11 cellular contexts compared by ENCODE assay signal in the genomic region with DNA sequence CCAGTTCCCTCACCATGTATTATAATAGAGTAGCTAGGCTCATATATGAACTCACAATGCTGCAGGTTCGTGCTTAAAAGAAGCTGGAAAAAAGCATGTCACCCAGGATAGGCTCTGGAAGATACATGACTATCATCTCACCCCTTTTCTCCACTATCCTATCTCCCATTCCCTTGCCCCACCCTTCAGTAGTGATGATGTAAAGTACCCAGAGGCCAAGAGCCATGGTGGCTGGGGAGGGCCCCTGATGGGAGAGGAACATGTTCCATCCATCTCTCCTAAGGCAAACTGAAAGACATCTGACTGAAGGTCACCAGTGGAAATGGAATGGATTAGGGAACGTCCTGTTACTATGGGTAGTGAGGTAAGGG. TPM values are rescaled to one million over a fixed set of nuclear protein-coding genes. Genes with fewer than 3 reads are reported as not detected.
DNase-seq lines count a peak whose midpoint lies in the region; ATAC-seq and TF ChIP-seq lines count a peak whose summit lies in the region.
"Had no signal": no experiment of that assay in that cellular context is flagged by ENCODE, and none has a peak within 500 bp of the region (broad histone marks: within the 10 kb centered on the region; RNA-seq: fewer than 3 reads in every experiment).

No MANE protein-coding gene starts in this region.

- H3K79me2 ChIP-seq in DND-41 (ENCODE audit: insufficient read depth, low read length) (no peaks in the 10 kb centered on the region), MM.1S (ENCODE audit: low read length) (no peaks in the 10 kb centered on the region)

- H3K9me3 ChIP-seq in DND-41 (ENCODE audit: insufficient read depth, low read length, severe bottlenecking), result no peaks in the 10 kb centered on the region
- no peaks in the 10 kb centered on the region for H3K9me3 ChIP-seq in MM.1S (replicated peaks; ENCODE audit: insufficient read depth, low read length)
- no peaks in the 10 kb centered on the region for H3K9me3 ChIP-seq in psoas muscle
- H3K9me3 ChIP-seq: gastrocnemius medialis, ovary had no signal

- no peak overlapping the region for H3K27ac ChIP-seq in DND-41 (ENCODE audit: low read length)
- H3K27ac ChIP-seq in MM.1S (ENCODE audit: low read length), result peak overlapping the region; percentile 11; the same call in 1 of the 2 replicates
- peak overlapping the region in 1 of 2 donors; percentile 1 for H3K27ac ChIP-seq in coronary artery
- H3K27ac ChIP-seq in psoas muscle, result no peak overlapping the region
- H3K27ac ChIP-seq: brain microvascular endothelial cell, C4-2B, ovary had no signal

- 17 to 39% (median 20%) methylated on average over 2 of the region's 2 CpGs for WGBS in psoas muscle, 3 donors

- H4K20me1 ChIP-seq in DND-41 (ENCODE audit: insufficient read depth, low read length) (no peaks in the 10 kb centered on the region), MM.1S (ENCODE audit: insufficient read depth, low read length) (no peaks in the 10 kb centered on the region)

- peaks cover 10% of the 10 kb centered on the region for H3F3A ChIP-seq in MM.1S (ENCODE audit: insufficient read depth, low read length)

- H3K4me2 ChIP-seq in DND-41 (ENCODE audit: insufficient read depth, low read length) (peak overlapping the region; percentile 50), MM.1S (ENCODE audit: low read depth, low read length) (peak overlapping the region; percentile 44)

- H3K36me3 ChIP-seq in DND-41 (ENCODE audit: insufficient read depth, low read length) (no peaks in the 10 kb centered on the region), MM.1S (replicated peaks; ENCODE audit: insufficient read depth, low read length) (no peaks in the 10 kb centered on the region), psoas muscle (ENCODE audit: insufficient read depth in 1 of 2, low read depth in 1 of 2) (peaks cover 0 to 14% of the 10 kb centered on the region in 2 donors)
- H3K36me3 ChIP-seq: brain microvascular endothelial cell, ovary had no signal

- no peaks in the 10 kb centered on the region for H3K9me2 ChIP-seq in MM.1S (replicated peaks; ENCODE audit: insufficient read depth, low read length)

- TF ChIP-seq CTCF in DND-41 (IDR thresholded peaks at IDR 0.05; ENCODE audit: borderline replicate concordance, extremely low read depth, low read length, poor library complexity, severe bottlenecking), result no peak
- no peak for TF ChIP-seq CTCF in MM.1S (IDR thresholded peaks at IDR 0.05; ENCODE audit: low read length)
- no peak for TF ChIP-seq CTCF in coronary artery (IDR thresholded peaks at IDR 0.05)
- TF ChIP-seq CTCF in psoas muscle (IDR thresholded peaks at IDR 0.05), result no peak

- H3K9ac ChIP-seq in DND-41 (ENCODE audit: low read depth, low read length) (no peak overlapping the region), MM.1S (ENCODE audit: low read length) (peak overlapping the region; percentile 2; the same call in 1 of the 2 replicates)

- intact Hi-C loops in psoas muscle (cut with DNase I), result loop anchor here in 1 of 2 donors (5.0 to 10.0 kb wide), 2 partner anchors 113 to 155 kb away; no protein-coding TSS in a partner anchor

- H3K4me1 ChIP-seq in DND-41 (ENCODE audit: insufficient read depth, low read length), result peaks cover 7% of the 10 kb centered on the region; the same call in 1 of the 2 replicates
- peaks cover 8% of the 10 kb centered on the region for H3K4me1 ChIP-seq in MM.1S (ENCODE audit: low read length)
- H3K4me1 ChIP-seq in psoas muscle, result peaks cover 15% of the 10 kb centered on the region

- DNase-seq in DND-41 (no peak), MM.1S (no peak), coronary artery (ENCODE audit: low spot score) (no peak), psoas muscle (no peak), HK-2 (ENCODE audit: unreplicated experiment) (no peak), NCI-H526 (lab: John Stamatoyannopoulos, UW) (no peak)

- H3K4me3 ChIP-seq in DND-41 (ENCODE audit: low read depth in 1 of 2, low read length in 2 of 2) (no peak overlapping the region), MM.1S (ENCODE audit: low read length) (peak overlapping the region; percentile 30), coronary artery (peak overlapping the region; percentile 31), psoas muscle (no peak overlapping the region)
- H3K4me3 ChIP-seq: ovary had no signal

- H3K27me3 ChIP-seq in DND-41 (ENCODE audit: insufficient read depth, low read length, poor library complexity), result no peaks in the 10 kb centered on the region
- H3K27me3 ChIP-seq in MM.1S (replicated peaks; ENCODE audit: insufficient read depth, low read length), result no peaks in the 10 kb centered on the region
- no peaks in the 10 kb centered on the region for H3K27me3 ChIP-seq in psoas muscle (ENCODE audit: insufficient read depth in 3 of 3, low read length in 2 of 3)
- H3K27me3 ChIP-seq: brain microvascular endothelial cell, gastrocnemius medialis, ovary had no signal

- no peak for ATAC-seq in DND-41 (ENCODE audit: insufficient read depth, low read depth)
- peak; percentile 9 to 51 (median 26) for ATAC-seq in psoas muscle
- ATAC-seq in GM19324 (IDR thresholded peaks at IDR 0.05; ENCODE audit: low FRiP score, unreplicated experiment), result no peak

- H2AFZ ChIP-seq in DND-41 (ENCODE audit: low read depth, low read length), result peak overlapping the region; percentile 37; the same call in 1 of the 2 replicates
- H2AFZ ChIP-seq in MM.1S (ENCODE audit: low read length), result peak overlapping the region; percentile 54

RNA-seq across cellular contexts. Expression of a gene that starts 20.3 kb away (rescaled TPM):
- 10 to 100 TPM; 10.7 to 15.2 (median 13.3) TPM for total RNA-seq in psoas muscle
- 10 to 100 TPM in 1 of 3 donors, 1 to 10 TPM in 2; 6.8 to 28.9 (median 8.3) TPM for polyA plus RNA-seq in psoas muscle

RNA-seq across cellular contexts. Expression of a gene that starts 57.8 kb away (rescaled TPM):
- 1 to 10 TPM; 3.1 to 6.1 (median 3.6) TPM for total RNA-seq in psoas muscle
- 10 to 100 TPM in 1 of 3 donors, 1 to 10 TPM in 2; 3.9 to 15.2 (median 7.9) TPM for polyA plus RNA-seq in psoas muscle

Comparison
In these comparisons a context has a peak if more than half of its experiments do, and no peak if none do; other contexts are left out.
1. ATAC-seq: peak in psoas muscle (4 of 4); none in DND-41 (single experiment) and GM19324 (single experiment).
2. H3K4me3 ChIP-seq: peak in MM.1S (single experiment) and coronary artery (single experiment); none in DND-41 (0 of 2) and psoas muscle (single experiment).